26 cellular contexts compared by ENCODE assay signal in the genomic region with DNA sequence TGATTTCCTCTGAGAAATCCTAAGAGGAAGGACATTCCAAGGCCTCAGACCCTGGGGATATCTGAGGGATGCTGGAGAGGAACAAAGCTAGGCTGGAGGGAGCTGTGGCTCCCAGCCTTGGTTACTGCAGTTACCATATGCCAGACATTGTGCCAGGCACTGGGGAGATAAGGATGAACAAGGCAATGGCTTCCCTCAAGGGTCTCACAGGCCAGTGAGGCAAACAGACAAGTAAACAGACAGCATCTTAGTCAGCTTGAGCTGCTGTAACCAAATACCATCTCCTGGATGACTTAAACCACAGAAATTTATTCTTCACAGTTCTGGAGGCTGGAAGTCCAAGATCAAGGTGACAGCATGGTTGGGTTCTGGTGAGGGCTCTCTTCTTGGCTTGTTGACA.
"Had no signal": no experiment of that assay in that cellular context is flagged by ENCODE, and none has a peak within 500 bp of the region (broad histone marks: within the 10 kb centered on the region; RNA-seq: fewer than 3 reads in every experiment).

No MANE protein-coding gene starts in this region.

- H3K27ac ChIP-seq: heart right ventricle, pancreas, psoas muscle, right atrium auricular region, thoracic aorta, VCaP had no signal

- H3K27me3 ChIP-seq: heart right ventricle, pancreas, right atrium auricular region had no signal

- H3K4me1 ChIP-seq: pancreas, right atrium auricular region had no signal

- H3K4me1 Mint-ChIP-seq: activated naive CD8-positive, alpha-beta T cell treated with anti-CD3 and anti-CD28 coated beads, Interleukin-2, amount 50 U/mL, for 24 hours; brain; T-cell had no signal

- H3K36me3 ChIP-seq: heart right ventricle, pancreas, right atrium auricular region, thoracic aorta had no signal

- H3K9me3 ChIP-seq: heart right ventricle, pancreas, psoas muscle, right atrium auricular region, thoracic aorta had no signal

- H3K27me3 Mint-ChIP-seq: activated naive CD8-positive, alpha-beta T cell treated with anti-CD3 and anti-CD28 coated beads, Interleukin-2, amount 50 U/mL, for 24 hours; brain; type B pancreatic cell had no signal

- H3K4me3 Mint-ChIP-seq: activated CD8-positive, alpha-beta T cell treated with anti-CD3 and anti-CD28 coated beads, Interleukin-2, amount 10 ng/mL, durations not matched to agents 7 days and 5 days; activated naive CD8-positive, alpha-beta T cell treated with anti-CD3 and anti-CD28 coated beads, Interleukin-2, amount 50 U/mL, for 24 hours; activated T-helper 1 cell treated with anti-CD3 and anti-CD28 coated beads, Interleukin-12 subunit alpha, Interleukin-12 subunit beta, Interleukin-2, Interleukin-4 antibody, amounts not matched to agents 30 ng/mL and 10 ng/mL and 1 ng/mL, durations not matched to agents 14 hours and 24 hours and 36 hours; brain; nephron progenitor cell; T-cell; T-helper 2 cell treated with Interferon-gamma antibody and Interleukin-4, amounts not matched to agents 5 μg/mL and 100 μg/mL, for 36 hours; type B pancreatic cell had no signal

- DNase-seq: activated CD4-positive, alpha-beta T cell treated with anti-CD3 and anti-CD28 coated beads, Interleukin-2, amount 50 U/mL, for 1 hour; activated CD8-positive, alpha-beta T cell treated with anti-CD3 and anti-CD28 coated beads, Interleukin-2, amount 10 ng/mL, durations not matched to agents 7 days and 5 days; activated gamma-delta T cell; activated naive CD4-positive, alpha-beta T cell treated with anti-CD3 and anti-CD28 coated beads, Interleukin-2, amount 50 U/mL, for 16 hours; activated naive CD8-positive, alpha-beta T cell treated with anti-CD3 and anti-CD28 coated beads, Interleukin-2, amount 50 U/mL, for 24 hours; anterior cingulate cortex; central memory CD4-positive, alpha-beta T cell; effector memory CD4-positive, alpha-beta T cell; heart right ventricle; kidney glomerular epithelial cell; left ventricle myocardium superior; mammary epithelial cell; nephron progenitor cell; pancreas; psoas muscle; stimulated activated CD4-positive, alpha-beta T cell treated with anti-CD3 and anti-CD28 coated beads, Interleukin-4, amount 100 ng/mL, for 24 hours; stimulated activated naive CD4-positive, alpha-beta T cell treated with Interleukin-2 at 50 U/mL for 16 hours; T-cell had no signal

- H3K27ac Mint-ChIP-seq: activated CD8-positive, alpha-beta T cell treated with anti-CD3 and anti-CD28 coated beads, Interleukin-2, amount 10 ng/mL, durations not matched to agents 7 days and 5 days; activated naive CD8-positive, alpha-beta T cell treated with anti-CD3 and anti-CD28 coated beads, Interleukin-2, amount 50 U/mL, for 24 hours; activated T-helper 1 cell treated with anti-CD3 and anti-CD28 coated beads, Interleukin-12 subunit alpha, Interleukin-12 subunit beta, Interleukin-2, Interleukin-4 antibody, amounts not matched to agents 30 ng/mL and 10 ng/mL and 1 ng/mL, durations not matched to agents 14 hours and 24 hours and 36 hours; brain; nephron progenitor cell; T-cell; T-helper 2 cell treated with Interferon-gamma antibody and Interleukin-4, amounts not matched to agents 5 μg/mL and 100 μg/mL, for 36 hours; type B pancreatic cell had no signal

- H3K4me3 ChIP-seq: heart right ventricle, pancreas, psoas muscle, right atrium auricular region, thoracic aorta had no signal

- ATAC-seq: activated CD4-positive, CD25-positive, alpha-beta regulatory T cell treated with anti-CD3 and anti-CD28 coated beads, Interleukin-2, amount 50 U/mL, for 24 hours; activated CD8-positive, alpha-beta T cell treated with anti-CD3 and anti-CD28 coated beads, Interleukin-2, amount 10 ng/mL, durations not matched to agents 7 days and 5 days; activated naive CD8-positive, alpha-beta T cell treated with anti-CD3 and anti-CD28 coated beads, Interleukin-2, amount 50 U/mL, for 24 hours; heart right ventricle; left ventricle myocardium superior; pancreas; psoas muscle; T-cell had no signal

- H3K9me3 Mint-ChIP-seq: activated naive CD8-positive, alpha-beta T cell treated with anti-CD3 and anti-CD28 coated beads, Interleukin-2, amount 50 U/mL, for 24 hours; activated T-helper 1 cell treated with anti-CD3 and anti-CD28 coated beads, Interleukin-12 subunit alpha, Interleukin-12 subunit beta, Interleukin-2, Interleukin-4 antibody, amounts not matched to agents 30 ng/mL and 10 ng/mL and 1 ng/mL, durations not matched to agents 14 hours and 24 hours and 36 hours; brain; nephron progenitor cell; T-helper 2 cell treated with Interferon-gamma antibody and Interleukin-4, amounts not matched to agents 5 μg/mL and 100 μg/mL, for 36 hours; type B pancreatic cell had no signal

- H3K36me3 Mint-ChIP-seq: brain, T-cell, type B pancreatic cell had no signal
